In genomic region chr4:63937961-63938360, GRCh38 we compare ENCODE assay signal across 17 cellular contexts.
DNase-seq lines count a peak whose midpoint lies in the region; ATAC-seq and TF ChIP-seq lines count a peak whose summit lies in the region.
"Had no signal": no experiment of that assay in that cellular context is flagged by ENCODE, and none has a peak within 500 bp of the region (broad histone marks: within the 10 kb centered on the region; RNA-seq: fewer than 3 reads in every experiment).

No MANE protein-coding gene starts in this region.

- WGBS in heart right ventricle, 2 donors = 46 to 48% methylated on average over 4 of the region's 4 CpGs
- 3 to 10% (median 8%) methylated on average over 4 of the region's 4 CpGs for WGBS in ovary, 3 donors

- no peak overlapping the region for H3K4me3 Mint-ChIP-seq in naive thymus-derived CD8-positive, alpha-beta T cell
- H3K4me3 Mint-ChIP-seq: endodermal cell; IgD-negative memory B cell; natural killer cell treated with Interleukin-12 subunit alpha and Interleukin-12 subunit beta and Interleukin-15 and Interleukin-18, amount 100 ng/mL, for 72 hours; stimulated activated naive CD8-positive, alpha-beta T cell treated with anti-CD3 and anti-CD28 coated beads, Interleukin-15, amount 100 ng/mL, for 72 hours had no signal

- H3K27ac ChIP-seq in heart right ventricle = peak overlapping the region in 2 of 10 donors; percentile 4 to 19
- H3K27ac ChIP-seq in ovary = no peak overlapping the region
- H3K27ac ChIP-seq: breast epithelium had no signal

- H3K4me3 ChIP-seq in heart right ventricle (peak overlapping the region in 6 of 10 donors; percentile 3 to 34 (median 18)), ovary (peak overlapping the region; percentile 4)

- H3K27ac Mint-ChIP-seq in naive thymus-derived CD8-positive, alpha-beta T cell = no peak overlapping the region
- H3K27ac Mint-ChIP-seq: endodermal cell; IgD-negative memory B cell; natural killer cell treated with Interleukin-12 subunit alpha and Interleukin-12 subunit beta and Interleukin-15 and Interleukin-18, amount 100 ng/mL, for 72 hours; stimulated activated naive CD8-positive, alpha-beta T cell treated with anti-CD3 and anti-CD28 coated beads, Interleukin-15, amount 100 ng/mL, for 72 hours had no signal

- no peaks in the 10 kb centered on the region for H3K36me3 Mint-ChIP-seq in naive thymus-derived CD8-positive, alpha-beta T cell
- H3K36me3 Mint-ChIP-seq: IgD-negative memory B cell; natural killer cell treated with Interleukin-12 subunit alpha and Interleukin-12 subunit beta and Interleukin-15 and Interleukin-18, amount 100 ng/mL, for 72 hours had no signal

- no peak for TF ChIP-seq POLR2A in ovary (IDR thresholded peaks at IDR 0.05)

- H3K9me3 ChIP-seq in heart right ventricle = no peaks in the 10 kb centered on the region
- H3K9me3 ChIP-seq in ovary = no peaks in the 10 kb centered on the region
- H3K9me3 ChIP-seq: breast epithelium had no signal

- H3K36me3 ChIP-seq in heart right ventricle = no peaks in the 10 kb centered on the region
- no peaks in the 10 kb centered on the region for H3K36me3 ChIP-seq in ovary
- H3K36me3 ChIP-seq: breast epithelium had no signal

- no peaks in the 10 kb centered on the region for H3K4me1 Mint-ChIP-seq in naive thymus-derived CD8-positive, alpha-beta T cell
- H3K4me1 Mint-ChIP-seq: IgD-negative memory B cell; stimulated activated naive CD8-positive, alpha-beta T cell treated with anti-CD3 and anti-CD28 coated beads, Interleukin-15, amount 100 ng/mL, for 72 hours had no signal

- TF ChIP-seq EP300 in ovary (IDR thresholded peaks at IDR 0.05) = no peak

- ATAC-seq in heart right ventricle (peak in 6 of 8 donors; percentile 46 to 87 (median 48)), GM18873 (IDR thresholded peaks at IDR 0.05; ENCODE audit: low FRiP score, unreplicated experiment) (no peak)
- ATAC-seq in naive thymus-derived CD8-positive, alpha-beta T cell = no peak
- ATAC-seq: natural killer cell treated with Interleukin-12 subunit alpha and Interleukin-12 subunit beta and Interleukin-15 and Interleukin-18, amount 100 ng/mL, for 72 hours; stimulated activated naive CD8-positive, alpha-beta T cell treated with anti-CD3 and anti-CD28 coated beads, Interleukin-15, amount 100 ng/mL, for 72 hours had no signal

- POLR2A ChIA-PET in naive thymus-derived CD8-positive, alpha-beta T cell (lab: Charles Lee) = no interaction called here

- no peaks in the 10 kb centered on the region for H3K4me1 ChIP-seq in heart right ventricle
- no peaks in the 10 kb centered on the region for H3K4me1 ChIP-seq in ovary (ENCODE audit: insufficient read depth)
- H3K4me1 ChIP-seq: breast epithelium had no signal

- no peaks in the 10 kb centered on the region for H3K27me3 ChIP-seq in heart right ventricle
- no peaks in the 10 kb centered on the region for H3K27me3 ChIP-seq in ovary
- H3K27me3 ChIP-seq: breast epithelium had no signal

- intact Hi-C loops in heart right ventricle (cut with DNase I) (no loop called here), ovary (cut with DNase I) (no loop called here)

- DNase-seq in H4 (ENCODE audit: low spot score) = peak; percentile 56
- peak; percentile 26 for DNase-seq in T1000 (lab: John Stamatoyannopoulos, UW)
- no peak for DNase-seq in heart right ventricle
- DNase-seq in ovary = peak in 1 of 5 donors; percentile 23
- no peak for DNase-seq in naive thymus-derived CD8-positive, alpha-beta T cell
- no peak for DNase-seq in SHP77 (lab: John Stamatoyannopoulos, UW)
- no peak for DNase-seq in HuH-7 (ENCODE audit: low spot score)
- DNase-seq: activated naive CD4-positive, alpha-beta T cell; Calu3; endodermal cell; NCI-H1105; NCI-H2171 treated with DMSO at 0.1 percent for 48 hours; stimulated activated naive CD8-positive, alpha-beta T cell treated with anti-CD3 and anti-CD28 coated beads, Interleukin-15, amount 100 ng/mL, for 72 hours had no signal

- peaks cover 0 to 30% (median 7%) of the 10 kb centered on the region in 9 donors for H3K9me3 Mint-ChIP-seq in naive thymus-derived CD8-positive, alpha-beta T cell

- no peaks in the 10 kb centered on the region for H3K27me3 Mint-ChIP-seq in naive thymus-derived CD8-positive, alpha-beta T cell
- H3K27me3 Mint-ChIP-seq: IgD-negative memory B cell; natural killer cell treated with Interleukin-12 subunit alpha and Interleukin-12 subunit beta and Interleukin-15 and Interleukin-18, amount 100 ng/mL, for 72 hours; stimulated activated naive CD8-positive, alpha-beta T cell treated with anti-CD3 and anti-CD28 coated beads, Interleukin-15, amount 100 ng/mL, for 72 hours had no signal

- TF ChIP-seq CTCF in heart right ventricle (IDR thresholded peaks at IDR 0.05) (no peak), ovary (IDR thresholded peaks at IDR 0.05) (no peak)

Comparison
In these comparisons a context has a peak if more than half of its experiments do, and no peak if none do; other contexts are left out.
1. DNase-seq: peak in H4 (single experiment) and T1000 (single experiment); none in heart right ventricle (0 of 2), naive thymus-derived CD8-positive, alpha-beta T cell (0 of 10), SHP77 (0 of 2) and HuH-7 (single experiment).
2. ATAC-seq: peak in heart right ventricle (6 of 8); none in naive thymus-derived CD8-positive, alpha-beta T cell (0 of 2) and GM18873 (single experiment).